8 cellular contexts compared by ENCODE assay signal in the genomic region with DNA sequence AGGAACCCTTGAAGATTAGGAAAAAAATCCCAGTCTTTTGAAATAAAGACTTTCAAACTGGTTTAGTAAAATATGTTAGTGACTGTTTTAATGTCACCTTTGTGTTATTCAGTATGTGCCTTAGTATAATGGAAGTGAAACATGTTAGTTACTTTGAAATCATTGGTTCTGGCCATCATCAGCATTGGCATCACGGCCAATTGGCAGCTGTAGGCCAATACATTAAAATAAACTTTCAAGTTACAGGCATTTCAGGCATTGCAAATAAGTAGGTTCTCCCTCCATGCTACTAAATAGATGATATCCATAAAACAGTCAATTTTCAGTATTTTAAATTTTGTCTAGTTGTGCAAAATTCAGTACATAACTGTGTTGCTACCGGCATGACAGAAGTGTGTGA. TPM values are rescaled to one million over a fixed set of nuclear protein-coding genes. Genes with fewer than 3 reads are reported as not detected.
A peak's percentile ranks its signal among the peaks of the same experiment; 100 is the strongest.
DNase-seq lines count a peak whose midpoint lies in the region; ATAC-seq, FAIRE-seq and TF ChIP-seq lines count a peak whose summit lies in the region.

No MANE protein-coding gene starts in this region.

- no peaks in the 10 kb centered on the region for H3K9me3 ChIP-seq in keratinocyte (ENCODE audit: control insufficient read depth, low read depth, low read length)
- H3K9me3 ChIP-seq in thymus (ENCODE audit: control insufficient read depth), result no peaks in the 10 kb centered on the region

- peak overlapping the region; percentile 87 for H2AFZ ChIP-seq in keratinocyte (ENCODE audit: control insufficient read depth, low read length)

- dilution Hi-C loops in keratinocyte (cut with MboI; ENCODE audit: extremely low pct_ligation_motif_present, low sequenced_read_pairs), result no loop called here

- H3K4me3 ChIP-seq in keratinocyte (ENCODE audit: control insufficient read depth in 2 of 3, extremely low read depth in 1 of 3, insufficient read depth in 2 of 3, low read depth in 1 of 3, low read length in 3 of 3) (peak overlapping the region; percentile 79 to 95 (median 94)), thymus (ENCODE audit: low read length) (peak overlapping the region; percentile 81)

- H3K4me1 ChIP-seq in keratinocyte (ENCODE audit: control insufficient read depth, extremely low read depth, insufficient read depth, low read length), result peaks cover 31% of the 10 kb centered on the region
- H3K4me1 ChIP-seq in thymus (ENCODE audit: control insufficient read depth, insufficient read depth, low read length), result peaks cover 5% of the 10 kb centered on the region
- peaks cover 50% of the 10 kb centered on the region for H3K4me1 ChIP-seq in foreskin keratinocyte

- WGBS in thymus, result 90% methylated on average over 2 of the region's 2 CpGs

- peak overlapping the region; percentile 89 for H3K27ac Mint-ChIP-seq in activated CD4-positive, alpha-beta T cell treated with anti-CD3 and anti-CD28 coated beads, Interleukin-2, amount 10 ng/mL, durations not matched to agents 7 days and 5 days
- peak overlapping the region; percentile 86 for H3K27ac Mint-ChIP-seq in activated naive CD8-positive, alpha-beta T cell

- H3K9ac ChIP-seq in keratinocyte (ENCODE audit: control insufficient read depth, extremely low read depth, insufficient read depth, low read length), result peak overlapping the region; percentile 91

- peaks cover 16% of the 10 kb centered on the region for H3K36me3 Mint-ChIP-seq in activated CD4-positive, alpha-beta T cell treated with anti-CD3 and anti-CD28 coated beads, Interleukin-2, amount 10 ng/mL, durations not matched to agents 7 days and 5 days (ENCODE audit: low read depth)
- peaks cover 3% of the 10 kb centered on the region for H3K36me3 Mint-ChIP-seq in activated naive CD8-positive, alpha-beta T cell

- peak overlapping the region; percentile 83 for H3K4me3 Mint-ChIP-seq in activated CD4-positive, alpha-beta T cell treated with anti-CD3 and anti-CD28 coated beads, Interleukin-2, amount 10 ng/mL, durations not matched to agents 7 days and 5 days
- peak overlapping the region; percentile 94 for H3K4me3 Mint-ChIP-seq in activated naive CD8-positive, alpha-beta T cell

- peaks cover 82% of the 10 kb centered on the region for H3K79me2 ChIP-seq in keratinocyte (ENCODE audit: control insufficient read depth, insufficient read depth, low read length)

- TF ChIP-seq CTCF in keratinocyte (optimal IDR thresholded peaks at IDR 0.05 in 1 of 3, IDR thresholded peaks at IDR 0.05 in 1 of 3, conservative IDR thresholded peaks at IDR 0.05 in 1 of 3; ENCODE audit: extremely low read depth in 1 of 3, insufficient read depth in 2 of 3, low read length in 3 of 3), result no peak
- TF ChIP-seq CTCF in foreskin keratinocyte (conservative IDR thresholded peaks at IDR 0.05), result no peak

- CTCF ChIA-PET in activated CD4-positive, alpha-beta T cell treated with anti-CD3 and anti-CD28 coated beads, Interleukin-2, amount 10 ng/mL, durations not matched to agents 7 days and 5 days (lab: Charles Lee), result no interaction called here

- no peak for FAIRE-seq in keratinocyte (lab: Jason Lieb, UNC)

- no peaks in the 10 kb centered on the region for H3K36me3 ChIP-seq in keratinocyte (ENCODE audit: control insufficient read depth in 2 of 2, extremely low read depth in 1 of 2, insufficient read depth in 2 of 2, low read length in 2 of 2)
- no peaks in the 10 kb centered on the region for H3K36me3 ChIP-seq in thymus (ENCODE audit: control insufficient read depth, insufficient read depth)

- no peaks in the 10 kb centered on the region for H3K27me3 ChIP-seq in keratinocyte (ENCODE audit: control insufficient read depth, extremely low read depth, insufficient read depth, low read length)
- H3K27me3 ChIP-seq in thymus (ENCODE audit: control insufficient read depth, insufficient read depth), result no peaks in the 10 kb centered on the region
- no peaks in the 10 kb centered on the region for H3K27me3 ChIP-seq in foreskin keratinocyte

- POLR2A ChIA-PET in activated CD4-positive, alpha-beta T cell treated with anti-CD3 and anti-CD28 coated beads, Interleukin-2, amount 10 ng/mL, durations not matched to agents 7 days and 5 days (lab: Charles Lee), result no interaction called here

- DNase-seq in activated CD4-positive, alpha-beta T cell treated with anti-CD3 and anti-CD28 coated beads, Interleukin-2, amount 10 ng/mL, durations not matched to agents 7 days and 5 days, result no peak
- no peak for DNase-seq in activated CD4-positive, alpha-beta T cell treated with anti-CD3 and anti-CD28 coated beads for 48 hours
- no peak for DNase-seq in keratinocyte (ENCODE audit: low read depth, low spot score)
- DNase-seq in HPDE6-E6E7 (ENCODE audit: extremely low spot score), result no peak
- no peak for DNase-seq in foreskin keratinocyte

- H3K4me2 ChIP-seq in keratinocyte (ENCODE audit: control insufficient read depth, extremely low read depth, insufficient read depth, low read depth, low read length), result peak overlapping the region; percentile 94

- no peaks in the 10 kb centered on the region for H3K9me1 ChIP-seq in keratinocyte (ENCODE audit: control insufficient read depth, extremely low read depth, insufficient read depth, low read length)

- H3K4me1 Mint-ChIP-seq in activated CD4-positive, alpha-beta T cell treated with anti-CD3 and anti-CD28 coated beads, Interleukin-2, amount 10 ng/mL, durations not matched to agents 7 days and 5 days, result peaks cover 56% of the 10 kb centered on the region
- peaks cover 59% of the 10 kb centered on the region for H3K4me1 Mint-ChIP-seq in activated naive CD8-positive, alpha-beta T cell (ENCODE audit: low read depth)

- H3K27me3 Mint-ChIP-seq in activated CD4-positive, alpha-beta T cell treated with anti-CD3 and anti-CD28 coated beads, Interleukin-2, amount 10 ng/mL, durations not matched to agents 7 days and 5 days, result no peaks in the 10 kb centered on the region
- no peaks in the 10 kb centered on the region for H3K27me3 Mint-ChIP-seq in activated naive CD8-positive, alpha-beta T cell

- H3K27ac ChIP-seq in keratinocyte (ENCODE audit: control insufficient read depth, insufficient read depth, low read length), result peak overlapping the region; percentile 86
- peak overlapping the region; percentile 27 for H3K27ac ChIP-seq in thymus (ENCODE audit: low read depth)
- no peak overlapping the region for H3K27ac ChIP-seq in foreskin keratinocyte

- ATAC-seq in foreskin keratinocyte (no peak), HG03520 (IDR thresholded peaks at IDR 0.05; ENCODE audit: unreplicated experiment) (no peak)

- no peaks in the 10 kb centered on the region for H3K9me3 Mint-ChIP-seq in activated CD4-positive, alpha-beta T cell treated with anti-CD3 and anti-CD28 coated beads, Interleukin-2, amount 10 ng/mL, durations not matched to agents 7 days and 5 days
- H3K9me3 Mint-ChIP-seq in activated naive CD8-positive, alpha-beta T cell (ENCODE audit: low read depth), result no peaks in the 10 kb centered on the region

- peaks cover 5% of the 10 kb centered on the region for H4K20me1 ChIP-seq in keratinocyte (ENCODE audit: control insufficient read depth, extremely low read depth, insufficient read depth, low read length)

RNA-seq across cellular contexts. Expression of a gene that starts 4.5 kb away (rescaled TPM):
- total RNA-seq in activated CD4-positive, alpha-beta T cell treated with anti-CD3 and anti-CD28 coated beads, Interleukin-2, amount 10 ng/mL, durations not matched to agents 7 days and 5 days, result 10 to 100 TPM; 54.2 to 56.9 TPM
- polyA plus RNA-seq in keratinocyte (11.4 to 20.7 TPM (median 14.8 TPM) in 3 replicates), thymus (26.7 TPM), foreskin keratinocyte (8.5 and 10.0 TPM in 2 replicates)
- polyA plus RNA-seq in keratinocyte (2011; ENCODE audit: low read depth), result 77.7 TPM
- 8.4 and 14.0 TPM in 2 replicates for polyA plus RNA-seq in keratinocyte (2011; cell fraction: cytosol; rRNA removed)
- 10.2 and 17.5 TPM in 2 replicates for polyA plus RNA-seq in keratinocyte (2011; cell fraction: nucleus; rRNA removed)
- 15.9 and 16.1 TPM in 2 replicates for polyA plus RNA-seq in keratinocyte (2012; ENCODE audit: low replicate concordance)
- 5.3 to 21.4 TPM (median 8.3 TPM) in 3 replicates for polyA minus RNA-seq in keratinocyte
- polyA minus RNA-seq in keratinocyte (2011; cell fraction: cytosol; rRNA and poly(A)+ RNA removed), result 31.5 TPM
- polyA minus RNA-seq in keratinocyte (2011; cell fraction: nucleus; rRNA and poly(A)+ RNA removed), result 12.8 and 29.2 TPM in 2 replicates
- 30.9 and 31.7 TPM in 2 replicates for total RNA-seq in foreskin keratinocyte

RNA-seq across cellular contexts. Expression of a gene that starts 4.6 kb away (rescaled TPM):
- 1 to 10 TPM; 2.9 to 4.2 TPM for total RNA-seq in activated CD4-positive, alpha-beta T cell treated with anti-CD3 and anti-CD28 coated beads, Interleukin-2, amount 10 ng/mL, durations not matched to agents 7 days and 5 days
- polyA plus RNA-seq in keratinocyte (1.4 to 4.1 TPM (median 3.7 TPM) in 3 replicates), thymus (4.9 TPM), foreskin keratinocyte (0.70 and 1.3 TPM in 2 replicates)
- polyA plus RNA-seq in keratinocyte (2011; ENCODE audit: low read depth), result 6.2 TPM
- polyA plus RNA-seq in keratinocyte (2011; cell fraction: cytosol; rRNA removed), result 2.5 and 3.9 TPM in 2 replicates
- polyA plus RNA-seq in keratinocyte (2011; cell fraction: nucleus; rRNA removed), result 3.2 and 3.9 TPM in 2 replicates
- 1.7 TPM in 2 replicates for polyA plus RNA-seq in keratinocyte (2012; ENCODE audit: low replicate concordance)
- 0.39 to 3.8 TPM (median 2.6 TPM) in 3 replicates for polyA minus RNA-seq in keratinocyte
- polyA minus RNA-seq in keratinocyte (2011; cell fraction: cytosol; rRNA and poly(A)+ RNA removed), result 8.2 TPM
- polyA minus RNA-seq in keratinocyte (2011; cell fraction: nucleus; rRNA and poly(A)+ RNA removed), result 2.4 and 5.1 TPM in 2 replicates
- 2.1 and 2.2 TPM in 2 replicates for total RNA-seq in foreskin keratinocyte
